32 cellular contexts compared by ENCODE assay signal in the genomic region with DNA sequence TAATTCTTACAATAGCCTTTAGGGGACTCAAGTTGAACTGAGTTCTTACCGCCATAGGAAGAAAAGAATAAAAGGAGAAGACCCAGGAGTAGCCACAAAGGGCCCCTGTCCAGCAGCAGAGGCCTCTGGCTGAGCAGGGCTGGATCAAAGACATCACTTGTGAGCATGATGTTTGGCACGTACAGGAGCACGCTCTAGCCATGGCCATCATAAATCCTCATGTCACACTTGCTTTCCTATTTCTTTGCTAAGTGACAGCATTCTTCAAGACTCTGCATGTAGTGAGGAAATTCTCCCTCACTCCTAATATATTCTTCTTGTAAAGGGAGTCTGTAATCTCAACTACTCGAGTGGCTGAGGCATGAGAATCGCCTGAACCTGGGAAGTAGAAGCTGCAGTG. TPM values are rescaled to one million over a fixed set of nuclear protein-coding genes. Genes with fewer than 3 reads are reported as not detected.
"Had no signal": no experiment of that assay in that cellular context is flagged by ENCODE, and none has a peak within 500 bp of the region (broad histone marks: within the 10 kb centered on the region; RNA-seq: fewer than 3 reads in every experiment).

No MANE protein-coding gene starts in this region.

- DNase-seq: activated B cell treated with CpG ODN at 0.5 μM for 24 hours; activated CD4-positive, alpha-beta T cell treated with anti-CD3 and anti-CD28 coated beads for 36 hours; activated CD4-positive, alpha-beta T cell treated with anti-CD3 and anti-CD28 coated beads, Interleukin-2, amount 50 U/mL, for 4 hours; activated CD8-positive, alpha-beta memory T cell treated with anti-CD3 and anti-CD28 coated beads for 24 hours; activated CD8-positive, alpha-beta memory T cell treated with anti-CD3 and anti-CD28 coated beads, Interleukin-2, amount 50 U/mL, for 4 hours; activated T-cell treated with anti-CD3 and anti-CD28 coated beads, Interleukin-2, amount 50 U/mL, for 24 hours; adrenal gland; brain microvascular endothelial cell; central memory CD4-positive, alpha-beta T cell; dermis blood vessel endothelial cell; effector CD8-positive, alpha-beta T cell; naive B cell; ovary; stimulated activated CD4-positive, alpha-beta T cell treated with anti-CD3 and anti-CD28 coated beads, Interleukin-12 subunit alpha, Interleukin-12 subunit beta, amount 100 ng/mL, for 4 hours; stimulated activated CD4-positive, alpha-beta T cell treated with anti-CD3 and anti-CD28 coated beads, Interleukin-4, amount 100 ng/mL, for 4 hours; substantia nigra; T-helper 9 cell; tibial artery had no signal

- H3K9me3 ChIP-seq: adrenal gland, ascending aorta, neutrophil, ovary, prostate gland, tibial artery had no signal

- H3K36me3 Mint-ChIP-seq: activated naive CD8-positive, alpha-beta T cell; memory B cell; naive B cell had no signal

- H3K4me3 ChIP-seq: adrenal gland, ascending aorta, ovary, prostate gland, tibial artery had no signal

- ATAC-seq: activated CD4-positive, alpha-beta T cell treated with anti-CD3 and anti-CD28 coated beads for 36 hours; activated T-helper 17 cell treated with anti-CD3 and anti-CD28 coated beads, Interleukin-2, amount 50 U/mL, for 72 hours had no signal

- H3K27ac ChIP-seq: adrenal gland, ascending aorta, brain microvascular endothelial cell, neutrophil, ovary, prostate gland, tibial artery had no signal

- H3K4me3 Mint-ChIP-seq: activated B cell treated with CpG ODN at 0.5 μM for 24 hours; activated CD4-positive, alpha-beta T cell treated with anti-CD3 and anti-CD28 coated beads for 36 hours; activated naive CD8-positive, alpha-beta T cell; activated T-cell treated with anti-CD3 and anti-CD28 coated beads, Interleukin-2, amount 50 U/mL, for 24 hours; activated T-helper 17 cell treated with anti-CD3 and anti-CD28 coated beads, Interleukin-2, amount 50 U/mL, for 72 hours; memory B cell; naive B cell; stimulated activated naive CD8-positive, alpha-beta T cell treated with anti-CD3 and anti-CD28 coated beads, Interleukin-15, Interleukin-2, amounts not matched to agents 100 ng/mL and 50 ng/mL, for 24 hours had no signal

- H3K9me3 Mint-ChIP-seq: activated B cell treated with CpG ODN at 0.5 μM for 24 hours; activated T-cell treated with anti-CD3 and anti-CD28 coated beads, Interleukin-2, amount 50 U/mL, for 24 hours; activated T-helper 17 cell treated with anti-CD3 and anti-CD28 coated beads, Interleukin-2, amount 50 U/mL, for 72 hours; memory B cell; naive B cell; stimulated activated naive CD8-positive, alpha-beta T cell treated with anti-CD3 and anti-CD28 coated beads, Interleukin-15, Interleukin-2, amounts not matched to agents 100 ng/mL and 50 ng/mL, for 24 hours had no signal

- H3K36me3 ChIP-seq: adrenal gland, ascending aorta, brain microvascular endothelial cell, ovary, prostate gland, tibial artery had no signal

- H3K4me1 Mint-ChIP-seq: activated B cell treated with CpG ODN at 0.5 μM for 24 hours; activated CD4-positive, alpha-beta T cell treated with anti-CD3 and anti-CD28 coated beads for 36 hours; activated T-helper 17 cell treated with anti-CD3 and anti-CD28 coated beads, Interleukin-2, amount 50 U/mL, for 72 hours; memory B cell had no signal

- FAIRE-seq: frontal cortex, islet of Langerhans had no signal

- H3K27me3 Mint-ChIP-seq: activated CD4-positive, alpha-beta T cell treated with anti-CD3 and anti-CD28 coated beads for 36 hours; naive B cell had no signal

- H3K4me1 ChIP-seq: adrenal gland, ascending aorta, prostate gland, tibial artery had no signal

- H3K27ac Mint-ChIP-seq: activated B cell treated with CpG ODN at 0.5 μM for 24 hours; activated CD4-positive, alpha-beta T cell treated with anti-CD3 and anti-CD28 coated beads for 36 hours; activated naive CD8-positive, alpha-beta T cell; activated T-cell treated with anti-CD3 and anti-CD28 coated beads, Interleukin-2, amount 50 U/mL, for 24 hours; activated T-helper 17 cell treated with anti-CD3 and anti-CD28 coated beads, Interleukin-2, amount 50 U/mL, for 72 hours; memory B cell; stimulated activated naive CD8-positive, alpha-beta T cell treated with anti-CD3 and anti-CD28 coated beads, Interleukin-15, Interleukin-2, amounts not matched to agents 100 ng/mL and 50 ng/mL, for 24 hours had no signal

- H3K27me3 ChIP-seq: adrenal gland, ascending aorta, brain microvascular endothelial cell, neutrophil, ovary, tibial artery had no signal

RNA-seq across cellular contexts. Expression of a gene that starts 15.7 kb away (rescaled TPM):
- total RNA-seq: activated CD4-positive, alpha-beta T cell treated with anti-CD3 and anti-CD28 coated beads for 36 hours; activated T-helper 17 cell treated with anti-CD3 and anti-CD28 coated beads, Interleukin-2, amount 50 U/mL, for 72 hours; adrenal gland; ascending aorta; dermis blood vessel endothelial cell; frontal cortex; mucosa of gallbladder; ovary; T-helper 1 cell treated with Interleukin-12 subunit alpha and Interleukin-12 subunit beta and Interleukin-4 antibody, amounts not matched to agents 30 ng/mL and 1 ng/mL, for 36 hours; urinary bladder had no signal
- polyA plus RNA-seq: adrenal gland, esophagus, liver, urinary bladder had no signal

RNA-seq across cellular contexts. Expression of a gene that starts 20.3 kb away (rescaled TPM):
- total RNA-seq: activated B cell treated with CpG ODN at 0.5 μM for 24 hours; activated CD4-positive, alpha-beta T cell treated with anti-CD3 and anti-CD28 coated beads for 36 hours; activated T-helper 17 cell treated with anti-CD3 and anti-CD28 coated beads, Interleukin-2, amount 50 U/mL, for 72 hours; adrenal gland; ascending aorta; dermis blood vessel endothelial cell; frontal cortex; liver; mucosa of gallbladder; ovary; T-helper 1 cell treated with Interleukin-12 subunit alpha and Interleukin-12 subunit beta and Interleukin-4 antibody, amounts not matched to agents 30 ng/mL and 1 ng/mL, for 36 hours; urinary bladder had no signal
- polyA plus RNA-seq: adrenal gland, esophagus, liver, urinary bladder had no signal

RNA-seq across cellular contexts. Expression of a gene that starts 33.5 kb away (rescaled TPM):
- total RNA-seq: activated B cell treated with CpG ODN at 0.5 μM for 24 hours; activated CD4-positive, alpha-beta T cell treated with anti-CD3 and anti-CD28 coated beads for 36 hours; activated T-helper 17 cell treated with anti-CD3 and anti-CD28 coated beads, Interleukin-2, amount 50 U/mL, for 72 hours; adrenal gland; ascending aorta; dermis blood vessel endothelial cell; frontal cortex; liver; mucosa of gallbladder; ovary; prostate gland; T-helper 1 cell treated with Interleukin-12 subunit alpha and Interleukin-12 subunit beta and Interleukin-4 antibody, amounts not matched to agents 30 ng/mL and 1 ng/mL, for 36 hours; urinary bladder had no signal
- polyA plus RNA-seq: adrenal gland, esophagus, liver, ovary, urinary bladder had no signal

RNA-seq across cellular contexts. Expression of a gene that starts 35.9 kb away (rescaled TPM):
- total RNA-seq: activated B cell treated with CpG ODN at 0.5 μM for 24 hours; activated CD4-positive, alpha-beta T cell treated with anti-CD3 and anti-CD28 coated beads for 36 hours; activated T-helper 17 cell treated with anti-CD3 and anti-CD28 coated beads, Interleukin-2, amount 50 U/mL, for 72 hours; ascending aorta; frontal cortex; liver; mucosa of gallbladder; prostate gland; T-helper 1 cell treated with Interleukin-12 subunit alpha and Interleukin-12 subunit beta and Interleukin-4 antibody, amounts not matched to agents 30 ng/mL and 1 ng/mL, for 36 hours; urinary bladder had no signal
- polyA plus RNA-seq: liver had no signal

RNA-seq across cellular contexts. Expression of a gene that starts 57.7 kb away (rescaled TPM):
- total RNA-seq: activated B cell treated with CpG ODN at 0.5 μM for 24 hours; activated CD4-positive, alpha-beta T cell treated with anti-CD3 and anti-CD28 coated beads for 36 hours; activated T-helper 17 cell treated with anti-CD3 and anti-CD28 coated beads, Interleukin-2, amount 50 U/mL, for 72 hours; ascending aorta; dermis blood vessel endothelial cell; frontal cortex; T-helper 1 cell treated with Interleukin-12 subunit alpha and Interleukin-12 subunit beta and Interleukin-4 antibody, amounts not matched to agents 30 ng/mL and 1 ng/mL, for 36 hours had no signal
- polyA plus RNA-seq: urinary bladder had no signal
